12 cellular contexts compared by ENCODE assay signal in the genomic region with DNA sequence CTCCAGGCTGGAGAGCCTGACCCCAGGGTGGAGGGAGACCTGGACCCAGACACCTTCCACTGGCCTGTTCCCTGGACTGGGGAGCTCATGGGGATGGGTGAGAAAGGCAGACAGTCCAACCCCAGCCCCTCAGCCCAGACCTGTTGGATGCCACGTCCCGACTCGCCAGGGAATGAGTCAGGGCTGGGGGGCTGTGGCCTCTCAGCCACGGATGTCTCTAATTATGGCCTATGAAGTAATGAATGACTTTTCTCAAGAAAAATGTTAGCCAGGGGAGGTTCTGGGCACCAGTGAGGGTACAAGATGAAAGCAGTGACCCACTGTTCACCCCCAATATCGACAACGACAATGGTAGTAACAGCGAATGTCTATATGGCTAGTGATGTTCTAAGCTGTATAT.
DNase-seq lines count a peak whose midpoint lies in the region; ATAC-seq and TF ChIP-seq lines count a peak whose summit lies in the region.
"Had no signal": no experiment of that assay in that cellular context is flagged by ENCODE, and none has a peak within 500 bp of the region (broad histone marks: within the 10 kb centered on the region; RNA-seq: fewer than 3 reads in every experiment).

No MANE protein-coding gene starts in this region.

- H3K4me3 Mint-ChIP-seq in HFFc6: peak overlapping the region; percentile 49
- H3K4me3 Mint-ChIP-seq in memory B cell: no peak overlapping the region
- H3K4me3 Mint-ChIP-seq: nephron progenitor cell had no signal

- DNase-seq in AG08395 (ENCODE audit: low spot score) (peak; percentile 61), HFFc6 (peak; percentile 51), astrocyte of the spinal cord (ENCODE audit: low read depth, low spot score) (peak; percentile 36), memory B cell (ENCODE audit: low spot score in 2 of 2) (no peak), head of caudate nucleus (no peak), NCI-H1436 (lab: John Stamatoyannopoulos, UW) (no peak)
- DNase-seq: BE2C, MM.1S, NCI-H2227 treated with DMSO at 0.1 percent for 48 hours, nephron progenitor cell had no signal

- no peak for ATAC-seq in memory B cell (ENCODE audit: low read depth)
- no peak for ATAC-seq in GM19324 (IDR thresholded peaks at IDR 0.05; ENCODE audit: low FRiP score, unreplicated experiment)
- ATAC-seq in GM18519 (IDR thresholded peaks at IDR 0.05; ENCODE audit: low FRiP score, unreplicated experiment): no peak

- H3K9me3 Mint-ChIP-seq in HFFc6 (no peaks in the 10 kb centered on the region), memory B cell (no peaks in the 10 kb centered on the region)
- H3K9me3 Mint-ChIP-seq: nephron progenitor cell had no signal

- H3K27me3 Mint-ChIP-seq in HFFc6 (ENCODE audit: insufficient read depth): peaks cover 1% of the 10 kb centered on the region
- H3K27me3 Mint-ChIP-seq in memory B cell: no peaks in the 10 kb centered on the region

- H3K4me1 Mint-ChIP-seq in HFFc6 (ENCODE audit: low read depth) (peaks cover 60% of the 10 kb centered on the region), memory B cell (peaks cover 47% of the 10 kb centered on the region)

- H3K27ac Mint-ChIP-seq in HFFc6: peak overlapping the region; percentile 89
- peak overlapping the region; percentile 70 for H3K27ac Mint-ChIP-seq in memory B cell
- H3K27ac Mint-ChIP-seq: nephron progenitor cell had no signal

- H3K36me3 Mint-ChIP-seq in HFFc6 (ENCODE audit: low read depth) (no peaks in the 10 kb centered on the region), memory B cell (peaks cover 2% of the 10 kb centered on the region)

- H3K4me3 ChIP-seq in astrocyte of the spinal cord (ENCODE audit: low read depth, low read length): no peak overlapping the region

- intact Hi-C loops in head of caudate nucleus (cut with DNase I): loop anchor here (10.0 kb wide), 1 partner anchor 284 kb away; a partner anchor contains a TSS

- no peak for TF ChIP-seq CTCF in HFFc6 (IDR thresholded peaks at IDR 0.05)
- no peak for TF ChIP-seq CTCF in astrocyte of the spinal cord (IDR thresholded peaks at IDR 0.05; ENCODE audit: low read depth, low read length)

- in situ Hi-C loops in astrocyte of the spinal cord (cut with HindIII; ENCODE audit: low sequenced_read_pairs): no loop called here

Comparison
In these comparisons a context has a peak if more than half of its experiments do, and no peak if none do; other contexts are left out.
1. DNase-seq: peak in AG08395 (single experiment), HFFc6 (single experiment) and astrocyte of the spinal cord (single experiment); none in memory B cell (0 of 2), head of caudate nucleus (0 of 42) and NCI-H1436 (single experiment).